6 cellular contexts compared by ENCODE assay signal in genomic region chr22:15924820-15925219, GRCh38.
DNase-seq lines count a peak whose midpoint lies in the region; ATAC-seq, FAIRE-seq and TF ChIP-seq lines count a peak whose summit lies in the region.
"Not testable (repeated sequence)": the region's sequence is repeated elsewhere in the genome, so short reads cannot be mapped to it uniquely, and the experiment has no call there.

No MANE protein-coding gene starts in this region.

- TF ChIP-seq POLR2A in HCT116 (IDR thresholded peaks at IDR 0.05; ENCODE audit: borderline replicate concordance, extremely low read depth, insufficient read depth, insufficient read length), result not testable (repeated sequence)

- DNase-seq in DND-41; HCT116 (ENCODE audit: low read depth, low spot score); RWPE2 (ENCODE audit: low spot score); left lung; urothelium cell line (ENCODE audit: low spot score): not testable (repeated sequence)

- H3K4me3 ChIP-seq in DND-41 (ENCODE audit: low read depth in 1 of 2, low read length in 2 of 2); HCT116 (replicated peaks in 1 of 2; ENCODE audit: low read depth in 1 of 2, low read length in 2 of 2); HUES6 (ENCODE audit: low read depth, low read length); RWPE2 (ENCODE audit: severe bottlenecking); left lung: not testable (repeated sequence)

- 0 out of 2 replicates have a peak overlapping the region, but pooled peaks have one; percentile 31 for H3K27ac ChIP-seq in DND-41 (ENCODE audit: low read length)
- H3K27ac ChIP-seq in HCT116 (ENCODE audit: low read depth, low read length); HUES6 (ENCODE audit: low read depth, low read length); RWPE2 (ENCODE audit: poor library complexity, severe bottlenecking); left lung: not testable (repeated sequence)

- intact Hi-C loops in HCT116 (cut with micrococcal nuclease); left lung (cut with DNase I): not testable (repeated sequence)

- H2AFZ ChIP-seq in DND-41 (ENCODE audit: low read depth, low read length); HCT116 (ENCODE audit: low read depth, low read length, poor library complexity, severe bottlenecking): not testable (repeated sequence)

- not testable (repeated sequence) for TF ChIP-seq CTCF in DND-41 (IDR thresholded peaks at IDR 0.05; ENCODE audit: borderline replicate concordance, extremely low read depth, low read length, poor library complexity, severe bottlenecking); HCT116 (IDR thresholded peaks at IDR 0.05 in 2 of 3, conservative IDR thresholded peaks at IDR 0.05 in 1 of 3; ENCODE audit: borderline replicate concordance in 1 of 3, insufficient read depth in 1 of 3, low read depth in 2 of 3, low read length in 2 of 3); RWPE2 (IDR thresholded peaks at IDR 0.05; ENCODE audit: poor library complexity, severe bottlenecking); left lung (IDR thresholded peaks at IDR 0.05)

- POLR2A ChIA-PET in HCT116 (lab: Charles Lee), result not testable (repeated sequence)

- FAIRE-seq in urothelium cell line (lab: Jason Lieb, UNC), result peak; percentile 94

- not testable (repeated sequence) for TF ChIP-seq RAD21 in HCT116 (IDR thresholded peaks at IDR 0.05; ENCODE audit: low read depth)

- H3K4me2 ChIP-seq in DND-41 (ENCODE audit: insufficient read depth, low read length); HCT116 (ENCODE audit: low read length): not testable (repeated sequence)

- not testable (repeated sequence) for ATAC-seq in DND-41 (ENCODE audit: insufficient read depth, low read depth)
- ATAC-seq in HCT116 (peak; percentile 85), RWPE2 (ENCODE audit: low read depth) (peak; percentile 95), left lung (peak; percentile 63)

- not testable (repeated sequence) for H3K9ac ChIP-seq in DND-41 (ENCODE audit: low read depth, low read length); HCT116 (ENCODE audit: low read length)
- peak overlapping the region; percentile 31 for H3K9ac ChIP-seq in HUES6 (ENCODE audit: low read length)

- not testable (repeated sequence) for H3K79me2 ChIP-seq in DND-41 (ENCODE audit: insufficient read depth, low read length); HCT116 (ENCODE audit: insufficient read depth, low read length)

- CTCF ChIA-PET in HCT116 (lab: Charles Lee), result not testable (repeated sequence)

- BruUV-seq in HCT116 (replicated peaks; lab: Mats Ljungman, UMichigan), result not testable (repeated sequence)

- H3K9me3 ChIP-seq in DND-41 (ENCODE audit: insufficient read depth, low read length, severe bottlenecking); HCT116 (ENCODE audit: control insufficient read depth in 1 of 2, insufficient read depth in 1 of 2, low read depth in 1 of 2, low read length in 2 of 2); HUES6 (ENCODE audit: control insufficient read depth, insufficient read depth, low read depth, low read length); RWPE2 (ENCODE audit: severe bottlenecking): not testable (repeated sequence)
- H3K9me3 ChIP-seq in left lung, result peaks cover 0 to 17% of the 10 kb centered on the region in 2 donors

- RAD21 ChIA-PET in HCT116 (lab: Charles Lee; ENCODE audit: low non-redundant PET in 1 of 2, low total read pairs in 2 of 2, uncharacterized antibody in 2 of 2, unreplicated experiment in 2 of 2), result not testable (repeated sequence)

- H3K9me2 ChIP-seq in HCT116 (ENCODE audit: insufficient read depth), result not testable (repeated sequence)

- not testable (repeated sequence) for H3K36me3 ChIP-seq in DND-41 (ENCODE audit: insufficient read depth, low read length); HCT116 (ENCODE audit: control insufficient read depth in 1 of 2, insufficient read depth in 2 of 2, low read length in 2 of 2); HUES6 (ENCODE audit: control insufficient read depth, insufficient read depth, low read length); RWPE2 (ENCODE audit: low read depth); left lung

- peaks cover 12% of the 10 kb centered on the region for H3K4me1 ChIP-seq in DND-41 (ENCODE audit: insufficient read depth, low read length)
- not testable (repeated sequence) for H3K4me1 ChIP-seq in HCT116 (ENCODE audit: control insufficient read depth in 1 of 2, insufficient read depth in 2 of 2, low read length in 2 of 2); HUES6 (ENCODE audit: control insufficient read depth, insufficient read depth, low read length); RWPE2 (ENCODE audit: insufficient read depth, poor library complexity, severe bottlenecking); left lung

- H4K20me1 ChIP-seq in DND-41 (ENCODE audit: insufficient read depth, low read length); HCT116 (ENCODE audit: insufficient read depth): not testable (repeated sequence)

- H3K27me3 ChIP-seq in DND-41 (ENCODE audit: insufficient read depth, low read length, poor library complexity); HCT116 (ENCODE audit: insufficient read depth, low read length); HUES6 (ENCODE audit: control insufficient read depth, insufficient read depth, low read length); RWPE2 (ENCODE audit: insufficient read depth, poor library complexity, severe bottlenecking); left lung: not testable (repeated sequence)
